ENCODE assay signal across 24 cellular contexts in genomic region chr2:26394694-26395093, GRCh38. TPM values are rescaled to one million over a fixed set of nuclear protein-coding genes. Genes with fewer than 3 reads are reported as not detected.
"Had no signal": no experiment of that assay in that cellular context is flagged by ENCODE, and none has a peak within 500 bp of the region (broad histone marks: within the 10 kb centered on the region; RNA-seq: fewer than 3 reads in every experiment).

No MANE protein-coding gene starts in this region.

- ATAC-seq: heart left ventricle, left lung had no signal

- H3K27me3 ChIP-seq: esophagus muscularis mucosa, heart left ventricle, left lung, sigmoid colon, tibial artery had no signal

- H2AFZ ChIP-seq: parathyroid adenoma had no signal

- H3K9me3 ChIP-seq: esophagus muscularis mucosa, heart left ventricle, left lung, sigmoid colon, tibial artery had no signal

- H3K9ac ChIP-seq: parathyroid adenoma had no signal

- H3K79me2 ChIP-seq: parathyroid adenoma had no signal

- H3K4me3 Mint-ChIP-seq: activated naive CD8-positive, alpha-beta T cell treated with anti-CD3 and anti-CD28 coated beads, Interleukin-2, amount 10 ng/mL, durations not matched to agents 7 days and 5 days; dendritic cell treated with granulocyte-macrophage colony-stimulating factor and Interleukin-4, amounts not matched to agents 40 ng/mL and 50 ng/mL, for 4 days; nephron had no signal

- H3K27me3 Mint-ChIP-seq: activated naive CD8-positive, alpha-beta T cell treated with anti-CD3 and anti-CD28 coated beads, Interleukin-2, amount 10 ng/mL, durations not matched to agents 7 days and 5 days; dendritic cell treated with granulocyte-macrophage colony-stimulating factor and Interleukin-4, amounts not matched to agents 40 ng/mL and 50 ng/mL, for 4 days had no signal

- DNase-seq: activated CD4-positive, alpha-beta T cell treated with anti-CD3 and anti-CD28 coated beads, Interleukin-2, amount 50 U/mL, for 48 hours; activated naive CD8-positive, alpha-beta T cell treated with anti-CD3 and anti-CD28 coated beads, Interleukin-2, amount 10 ng/mL, durations not matched to agents 7 days and 5 days; cerebellar nuclear complex; effector memory CD4-positive, alpha-beta T cell; heart left ventricle; kidney; left lung; sigmoid colon; stimulated activated CD4-positive, alpha-beta T cell treated with anti-CD3 and anti-CD28 coated beads, Interleukin-12 subunit alpha, Interleukin-12 subunit beta, amount 100 ng/mL, for 4 hours; stimulated activated CD4-positive, alpha-beta T cell treated with anti-CD3 and anti-CD28 coated beads, Interleukin-1b, Interleukin-23, amount 100 ng/mL, for 48 hours; stimulated activated CD8-positive, alpha-beta memory T cell treated with anti-CD3 and anti-CD28 coated beads, Interleukin-4, amount 100 ng/mL, for 48 hours; stimulated activated naive CD4-positive, alpha-beta T cell treated with Interleukin-2 at 50 U/mL for 16 hours; substantia nigra; SW 1271; T-helper 2 cell; tibial artery had no signal

- H3K27ac Mint-ChIP-seq: activated naive CD8-positive, alpha-beta T cell treated with anti-CD3 and anti-CD28 coated beads, Interleukin-2, amount 10 ng/mL, durations not matched to agents 7 days and 5 days; dendritic cell treated with granulocyte-macrophage colony-stimulating factor and Interleukin-4, amounts not matched to agents 40 ng/mL and 50 ng/mL, for 4 days; nephron had no signal

- H3K4me1 ChIP-seq: left lung, sigmoid colon had no signal

- FAIRE-seq: endothelial cell of umbilical vein, frontal cortex, kidney had no signal

- H3K27ac ChIP-seq: esophagus muscularis mucosa, heart left ventricle, left lung, parathyroid adenoma, sigmoid colon, tibial artery, WERI-Rb-1 had no signal

- H3K4me3 ChIP-seq: esophagus muscularis mucosa, heart left ventricle, left lung, sigmoid colon, tibial artery had no signal

- H3K9me3 Mint-ChIP-seq: activated naive CD8-positive, alpha-beta T cell treated with anti-CD3 and anti-CD28 coated beads, Interleukin-2, amount 10 ng/mL, durations not matched to agents 7 days and 5 days; dendritic cell treated with granulocyte-macrophage colony-stimulating factor and Interleukin-4, amounts not matched to agents 40 ng/mL and 50 ng/mL, for 4 days; nephron had no signal

RNA-seq across cellular contexts. Expression of gene DRC1, which starts 7.0 kb away (rescaled TPM):
- total RNA-seq: activated naive CD8-positive, alpha-beta T cell treated with anti-CD3 and anti-CD28 coated beads, Interleukin-2, amount 10 ng/mL, durations not matched to agents 7 days and 5 days; lung microvascular endothelial cell had no signal

RNA-seq across cellular contexts. Expression of gene ADGRF3, which starts 48.1 kb away (rescaled TPM):
- total RNA-seq: esophagus muscularis mucosa had no signal
